ENCODE assay signal across 8 cellular contexts in genomic region chr3:190120161-190121060, GRCh38. TPM values are rescaled to one million over a fixed set of nuclear protein-coding genes. Genes with fewer than 3 reads are reported as not detected.
DNase-seq lines count a peak whose midpoint lies in the region; ATAC-seq, FAIRE-seq and TF ChIP-seq lines count a peak whose summit lies in the region.

Gene P3H2 (minus strand): TSS chr3:190120897. CDS start chr3:190120731, 166 bp downstream.

- peaks cover 0 to 2% of the 10 kb centered on the region in 2 donors for H3K36me3 Mint-ChIP-seq in activated T-cell treated with anti-CD3 and anti-CD28 coated beads, Interleukin-2, amount 50 U/mL, for 72 hours (ENCODE audit: insufficient read depth in 2 of 2)
- H3K36me3 Mint-ChIP-seq in naive thymus-derived CD4-positive, alpha-beta T cell: peaks cover 0 to 6% (median 0%) of the 10 kb centered on the region in 5 donors

- peaks cover 71% of the 10 kb centered on the region for H3K27me3 Mint-ChIP-seq in activated T-cell treated with anti-CD3 and anti-CD28 coated beads, Interleukin-2, amount 50 U/mL, for 72 hours (ENCODE audit: low read depth)
- H3K27me3 Mint-ChIP-seq in naive thymus-derived CD4-positive, alpha-beta T cell: peaks cover 48 to 75% (median 62%) of the 10 kb centered on the region in 5 donors

- in situ Hi-C loops in transverse colon (cut with MboI; ENCODE audit: low pct_ligation_motif_present in 1 of 4, low pct_unique_long_range_greater_than_20kb in 1 of 4, low sequenced_read_pairs in 3 of 4): no loop called here

- peaks cover 66% of the 10 kb centered on the region for H3K4me1 ChIP-seq in A549
- peaks cover 18% of the 10 kb centered on the region for H3K4me1 ChIP-seq in foreskin keratinocyte
- H3K4me1 ChIP-seq in naive thymus-derived CD4-positive, alpha-beta T cell (ENCODE audit: control insufficient read depth in 2 of 2, insufficient read depth in 2 of 2, low read length in 2 of 2): no peaks in the 10 kb centered on the region
- H3K4me1 ChIP-seq in transverse colon: peaks cover 6 to 17% (median 12%) of the 10 kb centered on the region in 4 donors

- CTCF ChIA-PET in A549 (lab: Yijun Ruan, JAX): interaction anchor here (0.8 to 2.9 kb wide), 31 partner anchors 9 to 264 kb away, joined by 3 to 15 read pairs (median 4); no protein-coding TSS in a partner anchor
- CTCF ChIA-PET in naive thymus-derived CD4-positive, alpha-beta T cell (lab: Charles Lee): no interaction called here

- intact Hi-C loops in naive thymus-derived CD4-positive, alpha-beta T cell (cut with micrococcal nuclease): no loop called here
- intact Hi-C loops in transverse colon (cut with DNase I; ENCODE audit: low total_unique reads): loop anchor here (5.0 kb wide), 1 partner anchor 158 kb away; no protein-coding TSS in a partner anchor

- WGBS in A549 (ENCODE audit: missing lambda C conversion rate): 0% methylated on average over 8 of the region's 105 CpGs
- 4% methylated on average over 82 of the region's 105 CpGs; no CpG with 5 or more reads in 1 of the 2 donors for WGBS in transverse colon (ENCODE audit: low coverage in 1 of 2), 2 donors

- H3K4me3 Mint-ChIP-seq in activated T-cell treated with anti-CD3 and anti-CD28 coated beads, Interleukin-2, amount 50 U/mL, for 72 hours: peak within 1 kb of the TSS; percentile 70 to 75
- peak within 1 kb of the TSS; percentile 54 to 86 (median 70) for H3K4me3 Mint-ChIP-seq in naive thymus-derived CD4-positive, alpha-beta T cell

- no peak within 1 kb of the TSS for H3K27ac Mint-ChIP-seq in activated T-cell treated with anti-CD3 and anti-CD28 coated beads, Interleukin-2, amount 50 U/mL, for 72 hours
- H3K27ac Mint-ChIP-seq in naive thymus-derived CD4-positive, alpha-beta T cell: no peak within 1 kb of the TSS

- DNase-seq in A549 (ENCODE audit: low read depth in 1 of 2, low spot score in 1 of 2) (peak; percentile 78 to 90), NCI-H2171 treated with DMSO at 0.1 percent for 48 hours (lab: John Stamatoyannopoulos, UW) (peak; percentile 88), foreskin keratinocyte (peak; percentile 78 to 87), transverse colon (peak; percentile 84)
- peak; percentile 35 to 37 for DNase-seq in activated T-cell treated with anti-CD3 and anti-CD28 coated beads, Interleukin-2, amount 50 U/mL, for 72 hours
- peak in 1 of 9 donors; percentile 23 for DNase-seq in naive thymus-derived CD4-positive, alpha-beta T cell

- H3K4me2 ChIP-seq in A549: peak within 1 kb of the TSS; percentile 88

- H3K9me3 ChIP-seq in A549 (no peaks in the 10 kb centered on the region), transverse colon (no peaks in the 10 kb centered on the region)
- no peaks in the 10 kb centered on the region for H3K9me3 ChIP-seq in naive thymus-derived CD4-positive, alpha-beta T cell (ENCODE audit: control insufficient read depth in 2 of 3, low read length in 3 of 3)

- ATAC-seq in A549 (peak; percentile 96 to 97), GM18498 (IDR thresholded peaks at IDR 0.05; ENCODE audit: unreplicated experiment) (peak; percentile 85), HG03045 (IDR thresholded peaks at IDR 0.05; ENCODE audit: unreplicated experiment) (peak; percentile 72), foreskin keratinocyte (peak; percentile 93)
- peak; percentile 78 to 82 for ATAC-seq in activated T-cell treated with anti-CD3 and anti-CD28 coated beads, Interleukin-2, amount 50 U/mL, for 72 hours (replicated peaks in 1 of 2)
- peak; percentile 66 for ATAC-seq in naive thymus-derived CD4-positive, alpha-beta T cell

- no peak for TF ChIP-seq EP300 in A549 (IDR thresholded peaks at IDR 0.05)
- no peak for TF ChIP-seq EP300 in transverse colon (IDR thresholded peaks at IDR 0.05; ENCODE audit: low read depth)

- FAIRE-seq in A549 (lab: Jason Lieb, UNC): no peak

- H3K36me3 ChIP-seq in naive thymus-derived CD4-positive, alpha-beta T cell (ENCODE audit: control insufficient read depth in 2 of 3, insufficient read depth in 3 of 3, low read length in 3 of 3): no peaks in the 10 kb centered on the region
- H3K36me3 ChIP-seq in transverse colon: no peaks in the 10 kb centered on the region

- H3K27ac ChIP-seq in A549 (peak within 1 kb of the TSS; percentile 90 to 96), foreskin keratinocyte (peak within 1 kb of the TSS; percentile 62), transverse colon (peak within 1 kb of the TSS; percentile 80 to 84 (median 82))
- no peak within 1 kb of the TSS for H3K27ac ChIP-seq in naive thymus-derived CD4-positive, alpha-beta T cell (ENCODE audit: low read depth, low read length)

- TF ChIP-seq CTCF in A549 (IDR thresholded peaks at IDR 0.05) (peak; percentile 36; the same call in 2 of the 3 replicates), foreskin keratinocyte (conservative IDR thresholded peaks at IDR 0.05) (peak; percentile 85), transverse colon (IDR thresholded peaks at IDR 0.05) (peak; percentile 43 to 54 (median 51))

- H3K4me3 ChIP-seq in A549 (peak within 1 kb of the TSS; percentile 96), transverse colon (peak within 1 kb of the TSS; percentile 52 to 76 (median 66))
- no peak within 1 kb of the TSS for H3K4me3 ChIP-seq in naive thymus-derived CD4-positive, alpha-beta T cell (ENCODE audit: low read length)

- TF ChIP-seq POLR2A in A549 (IDR thresholded peaks at IDR 0.05; ENCODE audit: low read length) (peak; percentile 50), transverse colon (IDR thresholded peaks at IDR 0.05) (peak; percentile 38)

- POLR2A ChIA-PET in A549 (lab: Yijun Ruan, JAX): interaction anchor here (0.9 to 1.3 kb wide), 6 partner anchors 13 to 100 kb away, joined by 3 to 5 read pairs (median 3); no protein-coding TSS in a partner anchor
- POLR2A ChIA-PET in naive thymus-derived CD4-positive, alpha-beta T cell (lab: Charles Lee): no interaction called here

- H3K9me3 Mint-ChIP-seq in activated T-cell treated with anti-CD3 and anti-CD28 coated beads, Interleukin-2, amount 50 U/mL, for 72 hours: no peaks in the 10 kb centered on the region
- peaks cover 0 to 2% (median 0%) of the 10 kb centered on the region in 11 donors for H3K9me3 Mint-ChIP-seq in naive thymus-derived CD4-positive, alpha-beta T cell

- peaks cover 8% of the 10 kb centered on the region for H3K4me1 Mint-ChIP-seq in activated T-cell treated with anti-CD3 and anti-CD28 coated beads, Interleukin-2, amount 50 U/mL, for 72 hours (ENCODE audit: low read depth)
- peaks cover 3 to 12% (median 9%) of the 10 kb centered on the region in 7 donors for H3K4me1 Mint-ChIP-seq in naive thymus-derived CD4-positive, alpha-beta T cell

- H3K27me3 ChIP-seq in foreskin keratinocyte (no peaks in the 10 kb centered on the region), transverse colon (peaks cover 9% of the 10 kb centered on the region)
- no peaks in the 10 kb centered on the region for H3K27me3 ChIP-seq in naive thymus-derived CD4-positive, alpha-beta T cell (ENCODE audit: control insufficient read depth in 2 of 2, insufficient read depth in 2 of 2, low read length in 2 of 2)

- peak; percentile 51 to 67 for TF ChIP-seq RAD21 in A549 (conservative IDR thresholded peaks at IDR 0.05 in 1 of 2, IDR thresholded peaks at IDR 0.05 in 1 of 2)

TF ChIP-seq in A549, 52 proteins besides CTCF, POLR2A, EP300 and RAD21:
- TF ChIP-seq SMC3 (IDR thresholded peaks at IDR 0.05) (peak; percentile 58), MAX (IDR thresholded peaks at IDR 0.05) (peak; percentile 76; the same call in 1 of the 2 replicates), E2F6 (IDR thresholded peaks at IDR 0.05; ENCODE audit: borderline replicate concordance, low read depth) (peak; percentile 56; the same call in 1 of the 2 replicates), HMGXB4 (CRISPR knock-in tag; IDR thresholded peaks at IDR 0.05; ENCODE audit: borderline replicate concordance) (no peak), ZSCAN20 (CRISPR knock-in tag; IDR thresholded peaks at IDR 0.05) (no peak), HEYL (CRISPR knock-in tag; IDR thresholded peaks at IDR 0.05) (no peak), HOXB13 (CRISPR knock-in tag; IDR thresholded peaks at IDR 0.05; ENCODE audit: low read depth) (no peak), JUN (IDR thresholded peaks at IDR 0.05) (peak; percentile 32; a peak in 2 of 5 replicates), SREBF2 (IDR thresholded peaks at IDR 0.05) (no peak)

RNA-seq across cellular contexts. Expression of gene P3H2, which starts in this region (rescaled TPM):
- polyA plus RNA-seq in A549 (2011; rRNA removed): 59.9 and 72.5 TPM in 2 replicates
- polyA plus RNA-seq in A549 (2012; cell fraction: cytosol; rRNA removed): 16.2 and 21.8 TPM in 2 replicates
- 21.9 and 29.7 TPM in 2 replicates for polyA plus RNA-seq in A549 (2012; cell fraction: nucleus; rRNA removed)
- 48.5 to 56.6 TPM (median 55.1 TPM) in 3 replicates for polyA plus RNA-seq in A549 (2017; fragmentation: RNase III; extraction: RNeasy Plus Mini Kit Qiagen cat#74134 plus additional on column Dnase treatment)
- polyA minus RNA-seq in A549 (2011; rRNA and poly(A)+ RNA removed): 37.1 and 37.2 TPM in 2 replicates
- not detected for total RNA-seq in activated T-cell treated with anti-CD3 and anti-CD28 coated beads, Interleukin-2, amount 50 U/mL, for 72 hours
- total RNA-seq in foreskin keratinocyte: 42.3 and 86.8 TPM in 2 replicates
- polyA plus RNA-seq in foreskin keratinocyte: 21.8 and 57.9 TPM in 2 replicates
- 1 to 10 TPM in 1 of 5 experiments, under 1 TPM in 1, not detected in 3; 0.48 to 1.8 TPM for total RNA-seq in naive thymus-derived CD4-positive, alpha-beta T cell
- not detected for polyA plus RNA-seq in naive thymus-derived CD4-positive, alpha-beta T cell
- total RNA-seq in transverse colon: 100 to 1,000 TPM in 1 of 4 donors, 10 to 100 TPM in 3; 26.6 to 153 (median 54.3) TPM

Comparison
In these comparisons a context has a peak if more than half of its experiments do, and no peak if none do; other contexts are left out.
1. RNA of gene P3H2 (total RNA-seq): 42.3 to 86.8 TPM in foreskin keratinocyte and 26.6 to 153 TPM in transverse colon; 0.48 to 1.8 TPM in naive thymus-derived CD4-positive, alpha-beta T cell and not detected in activated T-cell treated with anti-CD3 and anti-CD28 coated beads, Interleukin-2, amount 50 U/mL, for 72 hours; every median in the first group is over 4 times any median in the second.
2. RNA of gene P3H2 (polyA plus RNA-seq): 16.2 to 72.5 TPM in A549 and 21.8 to 57.9 TPM in foreskin keratinocyte; not detected in naive thymus-derived CD4-positive, alpha-beta T cell; every median in the first group is over 10 times any median in the second.
3. Peak in DNase-seq and ATAC-seq in activated T-cell treated with anti-CD3 and anti-CD28 coated beads, Interleukin-2, amount 50 U/mL, for 72 hours; RNA of the gene not detected or under 1 TPM.
4. Peak in every context shown above with its lines, with median percentiles within 50 percentile points of each other: ATAC-seq and CTCF ChIP-seq.